Comparison of ENCODE assay signal across 19 cellular contexts in genomic region chr15:49309889-49310288, GRCh38.
DNase-seq lines count a peak whose midpoint lies in the region; ATAC-seq, FAIRE-seq and TF ChIP-seq lines count a peak whose summit lies in the region.
"Had no signal": no experiment of that assay in that cellular context is flagged by ENCODE, and none has a peak within 500 bp of the region (broad histone marks: within the 10 kb centered on the region; RNA-seq: fewer than 3 reads in every experiment).

No MANE protein-coding gene starts in this region.

- no peaks in the 10 kb centered on the region for H3K79me2 ChIP-seq in K562 (ENCODE audit: control insufficient read depth, insufficient read depth, low read length)

- H2BK5ac ChIP-seq in mesenchymal stem cell (ENCODE audit: low read depth, low read length, poor library complexity, severe bottlenecking) = no peak overlapping the region

- H2BK15ac ChIP-seq in mesenchymal stem cell (ENCODE audit: low read depth, poor library complexity, severe bottlenecking) = no peak overlapping the region

- in situ Hi-C loops in K562 (cut with MboI) = no loop called here

- H3K18ac ChIP-seq in mesenchymal stem cell (ENCODE audit: low read depth in 1 of 2, low read length in 2 of 2) = no peak overlapping the region

- H3K36me3 ChIP-seq in K562 (ENCODE audit: control insufficient read depth, insufficient read depth, low read length) = peaks cover 33% of the 10 kb centered on the region; the same call in 2 of the 3 replicates
- H3K36me3 ChIP-seq in mesenchymal stem cell (ENCODE audit: control insufficient read depth in 1 of 2, insufficient read depth in 2 of 2, low read depth in 1 of 2, low read length in 2 of 2) = peaks cover 3 to 35% of the 10 kb centered on the region in 2 experiments
- H3K36me3 ChIP-seq: SJCRH30 had no signal

- no peaks in the 10 kb centered on the region for H3K9me3 ChIP-seq in K562 (replicated peaks; ENCODE audit: control insufficient read depth, insufficient read depth, low read depth, low read length)
- H3K9me3 ChIP-seq in mesenchymal stem cell (ENCODE audit: control insufficient read depth, low read length) = no peaks in the 10 kb centered on the region
- H3K9me3 ChIP-seq: Caco-2, SJCRH30 had no signal

- H3K79me1 ChIP-seq in mesenchymal stem cell (replicated peaks; ENCODE audit: low read length, poor library complexity, severe bottlenecking) = peaks cover 14% of the 10 kb centered on the region

- H4K91ac ChIP-seq in mesenchymal stem cell (ENCODE audit: low read length) = no peak overlapping the region

- ATAC-seq in K562 = no peak
- ATAC-seq in HG03095 (IDR thresholded peaks at IDR 0.05; ENCODE audit: unreplicated experiment) = no peak
- no peak for ATAC-seq in GM18861 (IDR thresholded peaks at IDR 0.05; ENCODE audit: unreplicated experiment)
- no peak for ATAC-seq in HG03460 (IDR thresholded peaks at IDR 0.05; ENCODE audit: unreplicated experiment)
- ATAC-seq: GM23338, HCT116, Panc1 had no signal

- H4K8ac ChIP-seq in mesenchymal stem cell (ENCODE audit: low read length) = no peak overlapping the region

- H3K9me1 ChIP-seq in K562 (ENCODE audit: control insufficient read depth, insufficient read depth, low read length) = no peaks in the 10 kb centered on the region

- H2BK12ac ChIP-seq in mesenchymal stem cell (ENCODE audit: low read length in 2 of 2) = no peak overlapping the region

- peak; percentile 50 for DNase-seq in NCI-H82 (lab: John Stamatoyannopoulos, UW)
- DNase-seq in K562 (ENCODE audit: extremely low read depth in 1 of 4, low spot score in 3 of 4) = no peak
- DNase-seq in mesenchymal stem cell = peak; percentile 26
- DNase-seq in RKO (ENCODE audit: low spot score) = no peak
- DNase-seq: Caco-2; CD4-positive, alpha-beta T cell; DND-41; Kasumi-1; NCI-H1417 treated with DMSO at 0.1 percent for 48 hours; NCI-H187 treated with DMSO at 0.1 percent for 48 hours; NCI-H69; SJCRH30 had no signal

- POLR2A ChIA-PET in K562 (lab: Yijun Ruan, JAX) = interaction anchor here (0.6 to 2.1 kb wide), 2 partner anchors 10 to 43 kb away, joined by 3 to 5 read pairs; no protein-coding TSS in a partner anchor

- FAIRE-seq in K562 (lab: Jason Lieb, UNC) = no peak
- FAIRE-seq: GM12892 had no signal

- no peaks in the 10 kb centered on the region for H3K27me3 ChIP-seq in K562 (ENCODE audit: control insufficient read depth in 2 of 2, insufficient read depth in 2 of 2, low read length in 2 of 2)
- H3K27me3 ChIP-seq in mesenchymal stem cell (ENCODE audit: control insufficient read depth in 1 of 2, insufficient read depth in 1 of 2, low read length in 2 of 2) = no peaks in the 10 kb centered on the region
- H3K27me3 ChIP-seq: SJCRH30 had no signal

- no peak overlapping the region for H3K27ac ChIP-seq in K562 (ENCODE audit: extremely low read depth, low read depth, low read length)
- no peak overlapping the region for H3K27ac ChIP-seq in mesenchymal stem cell (ENCODE audit: low read length, poor library complexity, severe bottlenecking)
- H3K27ac ChIP-seq: SJCRH30 had no signal

- no peak overlapping the region for H3K4ac ChIP-seq in mesenchymal stem cell (ENCODE audit: low read depth in 1 of 2, low read length in 2 of 2)

- intact Hi-C loops in K562 (cut with micrococcal nuclease) = no loop called here

- no peak overlapping the region for H3K14ac ChIP-seq in mesenchymal stem cell (ENCODE audit: low read length in 2 of 2)

- H3K4me3 ChIP-seq in K562 (no peak overlapping the region), mesenchymal stem cell (ENCODE audit: insufficient read depth in 1 of 2, low read depth in 1 of 2, low read length in 2 of 2) (no peak overlapping the region)
- H3K4me3 ChIP-seq: GM23338, SJCRH30 had no signal

- no peak for TF ChIP-seq POLR2A in K562 (conservative IDR thresholded peaks at IDR 0.05)

- CTCF ChIA-PET in K562 (lab: Yijun Ruan, JAX; ENCODE audit: low intra/inter-chr PET ratio) = no interaction called here

- H2AK5ac ChIP-seq in mesenchymal stem cell (ENCODE audit: low read length, severe bottlenecking) = no peak overlapping the region

- H3K4me1 ChIP-seq in K562 (replicated peaks in 1 of 2; ENCODE audit: control insufficient read depth in 2 of 2, insufficient read depth in 2 of 2, low read length in 2 of 2) = no peaks in the 10 kb centered on the region
- peaks cover 4% of the 10 kb centered on the region for H3K4me1 ChIP-seq in mesenchymal stem cell (ENCODE audit: control insufficient read depth, insufficient read depth, low read depth, low read length)
- H3K4me1 ChIP-seq: Caco-2, SJCRH30 had no signal

- H2AFZ ChIP-seq in K562 (ENCODE audit: low read depth, low read length) (no peak overlapping the region), mesenchymal stem cell (ENCODE audit: low read depth, low read length) (no peak overlapping the region)
- H2AFZ ChIP-seq: GM23338 had no signal

- TF ChIP-seq RAD21 in K562 (CRISPR knock-in tag; conservative IDR thresholded peaks at IDR 0.05 in 1 of 2, IDR thresholded peaks at IDR 0.05 in 1 of 2) = no peak

- no TSS peak for BruUV-seq in K562 (replicated peaks; lab: Mats Ljungman, UMichigan)

- no peak for TF ChIP-seq EP300 in K562 (IDR thresholded peaks at IDR 0.05; ENCODE audit: low read length)

- no peak overlapping the region for H2BK120ac ChIP-seq in mesenchymal stem cell (ENCODE audit: low read depth, low read length)

- H4K20me1 ChIP-seq in K562 (replicated peaks; ENCODE audit: control insufficient read depth, insufficient read depth, low read length) = no peaks in the 10 kb centered on the region

- H3K23ac ChIP-seq in mesenchymal stem cell (ENCODE audit: low read length in 2 of 2) = no peak overlapping the region

- TF ChIP-seq CTCF in K562 (IDR thresholded peaks at IDR 0.05 in 2 of 3, conservative IDR thresholded peaks at IDR 0.05 in 1 of 3; ENCODE audit: insufficient read depth in 2 of 3, low read depth in 1 of 3, low read length in 3 of 3) = no peak

- H3K9ac ChIP-seq in K562 (ENCODE audit: insufficient read depth in 1 of 2, low read depth in 2 of 2, low read length in 2 of 2) (no peak overlapping the region), mesenchymal stem cell (ENCODE audit: low read length) (no peak overlapping the region)

- H3K4me2 ChIP-seq in K562 (ENCODE audit: insufficient read depth, low read length) (no peak overlapping the region), mesenchymal stem cell (ENCODE audit: low read length, poor library complexity, severe bottlenecking) (no peak overlapping the region)
- H3K4me2 ChIP-seq: GM23338 had no signal

TF ChIP-seq in K562, 482 proteins besides CTCF, POLR2A, EP300 and RAD21 (continues in another document):
- TF ChIP-seq HNRNPLL (IDR thresholded peaks at IDR 0.05; ENCODE audit: low read depth, low read length, poor library complexity, severe bottlenecking) (no peak), ZNF445 (CRISPR knock-in tag; IDR thresholded peaks at IDR 0.05; ENCODE audit: low read depth) (no peak), MEF2A (IDR thresholded peaks at IDR 0.05; ENCODE audit: control insufficient read depth, low read depth, low read length) (peak; percentile 8; the same call in 1 of the 2 replicates), PREB (CRISPR knock-in tag; IDR thresholded peaks at IDR 0.05) (no peak), MEF2D (tag; conservative IDR thresholded peaks at IDR 0.05; ENCODE audit: low read depth) (peak; percentile 70), TRIM24 (IDR thresholded peaks at IDR 0.05) (no peak), MYNN (IDR thresholded peaks at IDR 0.05) (no peak), MYNN (CRISPR knock-in tag; IDR thresholded peaks at IDR 0.05) (no peak), ZNF224 (CRISPR knock-in tag; IDR thresholded peaks at IDR 0.05) (no peak), ZBTB26 (CRISPR knock-in tag; IDR thresholded peaks at IDR 0.05) (no peak), NFE2L1 (tag; IDR thresholded peaks at IDR 0.05; ENCODE audit: borderline replicate concordance, low read depth) (no peak), RBM15 (IDR thresholded peaks at IDR 0.05; ENCODE audit: insufficient read depth, low read length) (no peak)

Comparison
In these comparisons a context has a peak if more than half of its experiments do, and no peak if none do; other contexts are left out.
1. DNase-seq: peak in NCI-H82 (single experiment) and mesenchymal stem cell (single experiment); none in K562 (0 of 4) and RKO (single experiment).